8 cellular contexts compared by ENCODE assay signal in genomic region chr20:59525500-59526241, GRCh38.
DNase-seq lines count a peak whose midpoint lies in the region; ATAC-seq and TF ChIP-seq lines count a peak whose summit lies in the region.

No MANE protein-coding gene starts in this region.

- CTCF ChIA-PET in WTC11 (lab: Charles Lee): interaction anchor here (0.6 to 3.9 kb wide), 5 partner anchors 11 to 70 kb away, joined by 3 to 65 read pairs (median 3); no protein-coding TSS in a partner anchor

- peak overlapping the region; percentile 58 for H3K4me3 Mint-ChIP-seq in WTC11

- H3K4me3 ChIP-seq in AG09309 (ENCODE audit: control insufficient read depth, low read depth, low read length) (no peak overlapping the region), fibroblast of villous mesenchyme (ENCODE audit: low read depth, low read length) (no peak overlapping the region)

- peak; percentile 88 for TF ChIP-seq CTCF in AG09309 (IDR thresholded peaks at IDR 0.05; ENCODE audit: control insufficient read depth, insufficient read depth, low read depth, low read length, missing control alignments)
- peak; percentile 89 for TF ChIP-seq CTCF in GM12873 (IDR thresholded peaks at IDR 0.05; ENCODE audit: insufficient read depth, low read depth, low read length, missing control alignments)
- peak; percentile 67 for TF ChIP-seq CTCF in WTC11 (IDR thresholded peaks at IDR 0.05)
- peak; percentile 85 for TF ChIP-seq CTCF in fibroblast of villous mesenchyme (IDR thresholded peaks at IDR 0.05; ENCODE audit: insufficient read depth, low read depth, low read length)

- H3K4me1 Mint-ChIP-seq in WTC11: peaks cover 7% of the 10 kb centered on the region

- ATAC-seq in WTC11 (peak; percentile 89), HG02798 (IDR thresholded peaks at IDR 0.05; ENCODE audit: poor library complexity, unreplicated experiment) (no peak), GM21381 (IDR thresholded peaks at IDR 0.05; ENCODE audit: unreplicated experiment) (no peak)

- peaks cover 3% of the 10 kb centered on the region for H3K9me3 Mint-ChIP-seq in WTC11

- H3K27me3 Mint-ChIP-seq in WTC11 (ENCODE audit: low read depth): peaks cover 83% of the 10 kb centered on the region

- H3K27ac Mint-ChIP-seq in WTC11: no peak overlapping the region

- POLR2A ChIA-PET in WTC11 (lab: Charles Lee): no interaction called here

- no peaks in the 10 kb centered on the region for H3K36me3 Mint-ChIP-seq in WTC11

- DNase-seq in AG09309 (ENCODE audit: low read depth) (no peak), NCI-H1694 treated with DMSO at 0.1 percent for 48 hours (lab: John Stamatoyannopoulos, UW) (peak; percentile 5), WTC11 (ENCODE audit: low spot score) (peak; percentile 82), fibroblast of villous mesenchyme (ENCODE audit: low read depth) (peak; percentile 29), occipital lobe (lab: John Stamatoyannopoulos, UW) (peak; percentile 21)

TF ChIP-seq in WTC11, 78 proteins besides CTCF, POLR2A, EP300 and RAD21:
- TF ChIP-seq ZNF423 (CRISPR knock-in tag; IDR thresholded peaks at IDR 0.05) (0 out of 2 replicates have a peak, but pooled peaks have one; percentile 21), KAT7 (CRISPR knock-in tag; IDR thresholded peaks at IDR 0.05; ENCODE audit: borderline replicate concordance) (no peak), MXD4 (CRISPR knock-in tag; IDR thresholded peaks at IDR 0.05; ENCODE audit: borderline replicate concordance) (no peak), TP53 (CRISPR knock-in tag; IDR thresholded peaks at IDR 0.05) (no peak), MLX (CRISPR knock-in tag; IDR thresholded peaks at IDR 0.05) (no peak)
